1 cellular context compared by ENCODE assay signal in the genomic region with DNA sequence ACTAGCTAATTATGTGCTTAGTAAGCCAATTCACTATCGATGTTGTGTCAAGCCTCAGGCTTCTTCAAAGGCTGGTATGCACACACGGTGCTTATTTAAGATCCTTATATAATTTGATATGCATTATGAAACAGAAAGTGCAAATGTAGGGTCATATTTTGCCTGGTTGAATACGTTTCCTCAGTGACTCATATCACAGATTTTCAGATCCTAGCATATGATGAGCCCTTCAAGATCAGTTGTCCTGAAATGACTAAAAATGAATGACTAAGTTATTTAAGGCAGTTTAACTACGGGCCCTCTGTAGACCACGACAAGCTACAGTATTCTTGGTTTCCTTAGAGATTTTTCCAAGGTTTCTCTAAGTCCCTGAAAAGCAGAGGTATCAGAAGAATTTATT.
TF ChIP-seq lines count a peak whose summit lies in the region.

No MANE protein-coding gene starts in this region.

TF ChIP-seq in GM12878, 131 proteins besides CTCF, POLR2A, EP300 and RAD21 (continued from another document and continues in another):
- TF ChIP-seq, protein P1, sequence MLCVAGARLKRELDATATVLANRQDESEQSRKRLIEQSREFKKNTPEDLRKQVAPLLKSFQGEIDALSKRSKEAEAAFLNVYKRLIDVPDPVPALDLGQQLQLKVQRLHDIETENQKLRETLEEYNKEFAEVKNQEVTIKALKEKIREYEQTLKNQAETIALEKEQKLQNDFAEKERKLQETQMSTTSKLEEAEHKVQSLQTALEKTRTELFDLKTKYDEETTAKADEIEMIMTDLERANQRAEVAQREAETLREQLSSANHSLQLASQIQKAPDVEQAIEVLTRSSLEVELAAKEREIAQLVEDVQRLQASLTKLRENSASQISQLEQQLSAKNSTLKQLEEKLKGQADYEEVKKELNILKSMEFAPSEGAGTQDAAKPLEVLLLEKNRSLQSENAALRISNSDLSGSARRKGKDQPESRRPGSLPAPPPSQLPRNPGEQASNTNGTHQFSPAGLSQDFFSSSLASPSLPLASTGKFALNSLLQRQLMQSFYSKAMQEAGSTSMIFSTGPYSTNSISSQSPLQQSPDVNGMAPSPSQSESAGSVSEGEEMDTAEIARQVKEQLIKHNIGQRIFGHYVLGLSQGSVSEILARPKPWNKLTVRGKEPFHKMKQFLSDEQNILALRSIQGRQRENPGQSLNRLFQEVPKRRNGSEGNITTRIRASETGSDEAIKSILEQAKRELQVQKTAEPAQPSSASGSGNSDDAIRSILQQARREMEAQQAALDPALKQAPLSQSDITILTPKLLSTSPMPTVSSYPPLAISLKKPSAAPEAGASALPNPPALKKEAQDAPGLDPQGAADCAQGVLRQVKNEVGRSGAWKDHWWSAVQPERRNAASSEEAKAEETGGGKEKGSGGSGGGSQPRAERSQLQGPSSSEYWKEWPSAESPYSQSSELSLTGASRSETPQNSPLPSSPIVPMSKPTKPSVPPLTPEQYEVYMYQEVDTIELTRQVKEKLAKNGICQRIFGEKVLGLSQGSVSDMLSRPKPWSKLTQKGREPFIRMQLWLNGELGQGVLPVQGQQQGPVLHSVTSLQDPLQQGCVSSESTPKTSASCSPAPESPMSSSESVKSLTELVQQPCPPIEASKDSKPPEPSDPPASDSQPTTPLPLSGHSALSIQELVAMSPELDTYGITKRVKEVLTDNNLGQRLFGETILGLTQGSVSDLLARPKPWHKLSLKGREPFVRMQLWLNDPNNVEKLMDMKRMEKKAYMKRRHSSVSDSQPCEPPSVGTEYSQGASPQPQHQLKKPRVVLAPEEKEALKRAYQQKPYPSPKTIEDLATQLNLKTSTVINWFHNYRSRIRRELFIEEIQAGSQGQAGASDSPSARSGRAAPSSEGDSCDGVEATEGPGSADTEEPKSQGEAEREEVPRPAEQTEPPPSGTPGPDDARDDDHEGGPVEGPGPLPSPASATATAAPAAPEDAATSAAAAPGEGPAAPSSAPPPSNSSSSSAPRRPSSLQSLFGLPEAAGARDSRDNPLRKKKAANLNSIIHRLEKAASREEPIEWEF (IDR thresholded peaks at IDR 0.05; ENCODE audit: insufficient replicate concordance, low read depth, low read length) = no peak
- TF ChIP-seq MEF2B (IDR thresholded peaks at IDR 0.05; ENCODE audit: partially characterized antibody, poor library complexity, severe bottlenecking) (peak; percentile 43), KLF5 (IDR thresholded peaks at IDR 0.05; ENCODE audit: partially characterized antibody) (no peak), IKZF1 (conservative IDR thresholded peaks at IDR 0.05) (no peak), JUND (IDR thresholded peaks at IDR 0.05; ENCODE audit: low read depth, low read length) (peak; percentile 65; the same call in 1 of the 2 replicates), ZNF217 (IDR thresholded peaks at IDR 0.05) (peak; percentile 79; the same call in 1 of the 2 replicates), MTA2 (IDR thresholded peaks at IDR 0.05; ENCODE audit: low read depth) (peak; percentile 51; the same call in 1 of the 2 replicates), CBX5 (IDR thresholded peaks at IDR 0.05; ENCODE audit: low read depth) (no peak), TCF3 (IDR thresholded peaks at IDR 0.05; ENCODE audit: borderline replicate concordance, insufficient read depth, low read depth, low read length) (no peak), BHLHE40 (IDR thresholded peaks at IDR 0.05; ENCODE audit: borderline replicate concordance in 1 of 2, low read depth in 2 of 2, low read length in 1 of 2) (no peak), MTA3 (IDR thresholded peaks at IDR 0.05; ENCODE audit: borderline replicate concordance, low read length) (peak; percentile 63; the same call in 1 of the 2 replicates), SP1 (IDR thresholded peaks at IDR 0.05; ENCODE audit: low read depth, low read length) (no peak), NR2C1 (IDR thresholded peaks at IDR 0.05) (no peak), HCFC1 (IDR thresholded peaks at IDR 0.05; ENCODE audit: low read length) (no peak), CREB1 (IDR thresholded peaks at IDR 0.05; ENCODE audit: low read depth) (peak; percentile 43; the same call in 1 of the 2 replicates)
- TF ChIP-seq, protein P2, sequence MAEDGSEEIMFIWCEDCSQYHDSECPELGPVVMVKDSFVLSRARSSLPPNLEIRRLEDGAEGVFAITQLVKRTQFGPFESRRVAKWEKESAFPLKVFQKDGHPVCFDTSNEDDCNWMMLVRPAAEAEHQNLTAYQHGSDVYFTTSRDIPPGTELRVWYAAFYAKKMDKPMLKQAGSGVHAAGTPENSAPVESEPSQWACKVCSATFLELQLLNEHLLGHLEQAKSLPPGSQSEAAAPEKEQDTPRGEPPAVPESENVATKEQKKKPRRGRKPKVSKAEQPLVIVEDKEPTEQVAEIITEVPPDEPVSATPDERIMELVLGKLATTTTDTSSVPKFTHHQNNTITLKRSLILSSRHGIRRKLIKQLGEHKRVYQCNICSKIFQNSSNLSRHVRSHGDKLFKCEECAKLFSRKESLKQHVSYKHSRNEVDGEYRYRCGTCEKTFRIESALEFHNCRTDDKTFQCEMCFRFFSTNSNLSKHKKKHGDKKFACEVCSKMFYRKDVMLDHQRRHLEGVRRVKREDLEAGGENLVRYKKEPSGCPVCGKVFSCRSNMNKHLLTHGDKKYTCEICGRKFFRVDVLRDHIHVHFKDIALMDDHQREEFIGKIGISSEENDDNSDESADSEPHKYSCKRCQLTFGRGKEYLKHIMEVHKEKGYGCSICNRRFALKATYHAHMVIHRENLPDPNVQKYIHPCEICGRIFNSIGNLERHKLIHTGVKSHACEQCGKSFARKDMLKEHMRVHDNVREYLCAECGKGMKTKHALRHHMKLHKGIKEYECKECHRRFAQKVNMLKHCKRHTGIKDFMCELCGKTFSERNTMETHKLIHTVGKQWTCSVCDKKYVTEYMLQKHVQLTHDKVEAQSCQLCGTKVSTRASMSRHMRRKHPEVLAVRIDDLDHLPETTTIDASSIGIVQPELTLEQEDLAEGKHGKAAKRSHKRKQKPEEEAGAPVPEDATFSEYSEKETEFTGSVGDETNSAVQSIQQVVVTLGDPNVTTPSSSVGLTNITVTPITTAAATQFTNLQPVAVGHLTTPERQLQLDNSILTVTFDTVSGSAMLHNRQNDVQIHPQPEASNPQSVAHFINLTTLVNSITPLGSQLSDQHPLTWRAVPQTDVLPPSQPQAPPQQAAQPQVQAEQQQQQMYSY (CRISPR knock-in tag; IDR thresholded peaks at IDR 0.05) = no peak
- TF ChIP-seq, protein P3, sequence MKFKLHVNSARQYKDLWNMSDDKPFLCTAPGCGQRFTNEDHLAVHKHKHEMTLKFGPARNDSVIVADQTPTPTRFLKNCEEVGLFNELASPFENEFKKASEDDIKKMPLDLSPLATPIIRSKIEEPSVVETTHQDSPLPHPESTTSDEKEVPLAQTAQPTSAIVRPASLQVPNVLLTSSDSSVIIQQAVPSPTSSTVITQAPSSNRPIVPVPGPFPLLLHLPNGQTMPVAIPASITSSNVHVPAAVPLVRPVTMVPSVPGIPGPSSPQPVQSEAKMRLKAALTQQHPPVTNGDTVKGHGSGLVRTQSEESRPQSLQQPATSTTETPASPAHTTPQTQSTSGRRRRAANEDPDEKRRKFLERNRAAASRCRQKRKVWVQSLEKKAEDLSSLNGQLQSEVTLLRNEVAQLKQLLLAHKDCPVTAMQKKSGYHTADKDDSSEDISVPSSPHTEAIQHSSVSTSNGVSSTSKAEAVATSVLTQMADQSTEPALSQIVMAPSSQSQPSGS (IDR thresholded peaks at IDR 0.05; ENCODE audit: low read length) = peak; percentile 94
- TF ChIP-seq, protein P4, sequence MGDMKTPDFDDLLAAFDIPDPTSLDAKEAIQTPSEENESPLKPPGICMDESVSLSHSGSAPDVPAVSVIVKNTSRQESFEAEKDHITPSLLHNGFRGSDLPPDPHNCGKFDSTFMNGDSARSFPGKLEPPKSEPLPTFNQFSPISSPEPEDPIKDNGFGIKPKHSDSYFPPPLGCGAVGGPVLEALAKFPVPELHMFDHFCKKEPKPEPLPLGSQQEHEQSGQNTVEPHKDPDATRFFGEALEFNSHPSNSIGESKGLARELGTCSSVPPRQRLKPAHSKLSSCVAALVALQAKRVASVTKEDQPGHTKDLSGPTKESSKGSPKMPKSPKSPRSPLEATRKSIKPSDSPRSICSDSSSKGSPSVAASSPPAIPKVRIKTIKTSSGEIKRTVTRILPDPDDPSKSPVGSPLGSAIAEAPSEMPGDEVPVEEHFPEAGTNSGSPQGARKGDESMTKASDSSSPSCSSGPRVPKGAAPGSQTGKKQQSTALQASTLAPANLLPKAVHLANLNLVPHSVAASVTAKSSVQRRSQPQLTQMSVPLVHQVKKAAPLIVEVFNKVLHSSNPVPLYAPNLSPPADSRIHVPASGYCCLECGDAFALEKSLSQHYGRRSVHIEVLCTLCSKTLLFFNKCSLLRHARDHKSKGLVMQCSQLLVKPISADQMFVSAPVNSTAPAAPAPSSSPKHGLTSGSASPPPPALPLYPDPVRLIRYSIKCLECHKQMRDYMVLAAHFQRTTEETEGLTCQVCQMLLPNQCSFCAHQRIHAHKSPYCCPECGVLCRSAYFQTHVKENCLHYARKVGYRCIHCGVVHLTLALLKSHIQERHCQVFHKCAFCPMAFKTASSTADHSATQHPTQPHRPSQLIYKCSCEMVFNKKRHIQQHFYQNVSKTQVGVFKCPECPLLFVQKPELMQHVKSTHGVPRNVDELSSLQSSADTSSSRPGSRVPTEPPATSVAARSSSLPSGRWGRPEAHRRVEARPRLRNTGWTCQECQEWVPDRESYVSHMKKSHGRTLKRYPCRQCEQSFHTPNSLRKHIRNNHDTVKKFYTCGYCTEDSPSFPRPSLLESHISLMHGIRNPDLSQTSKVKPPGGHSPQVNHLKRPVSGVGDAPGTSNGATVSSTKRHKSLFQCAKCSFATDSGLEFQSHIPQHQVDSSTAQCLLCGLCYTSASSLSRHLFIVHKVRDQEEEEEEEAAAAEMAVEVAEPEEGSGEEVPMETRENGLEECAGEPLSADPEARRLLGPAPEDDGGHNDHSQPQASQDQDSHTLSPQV (IDR thresholded peaks at IDR 0.05) = no peak
- TF ChIP-seq, protein P5, sequence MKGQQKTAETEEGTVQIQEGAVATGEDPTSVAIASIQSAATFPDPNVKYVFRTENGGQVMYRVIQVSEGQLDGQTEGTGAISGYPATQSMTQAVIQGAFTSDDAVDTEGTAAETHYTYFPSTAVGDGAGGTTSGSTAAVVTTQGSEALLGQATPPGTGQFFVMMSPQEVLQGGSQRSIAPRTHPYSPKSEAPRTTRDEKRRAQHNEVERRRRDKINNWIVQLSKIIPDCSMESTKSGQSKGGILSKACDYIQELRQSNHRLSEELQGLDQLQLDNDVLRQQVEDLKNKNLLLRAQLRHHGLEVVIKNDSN (IDR thresholded peaks at IDR 0.05; ENCODE audit: borderline replicate concordance, extremely low read length, insufficient read depth, low read depth, low read length) = no peak
- TF ChIP-seq, protein P6, sequence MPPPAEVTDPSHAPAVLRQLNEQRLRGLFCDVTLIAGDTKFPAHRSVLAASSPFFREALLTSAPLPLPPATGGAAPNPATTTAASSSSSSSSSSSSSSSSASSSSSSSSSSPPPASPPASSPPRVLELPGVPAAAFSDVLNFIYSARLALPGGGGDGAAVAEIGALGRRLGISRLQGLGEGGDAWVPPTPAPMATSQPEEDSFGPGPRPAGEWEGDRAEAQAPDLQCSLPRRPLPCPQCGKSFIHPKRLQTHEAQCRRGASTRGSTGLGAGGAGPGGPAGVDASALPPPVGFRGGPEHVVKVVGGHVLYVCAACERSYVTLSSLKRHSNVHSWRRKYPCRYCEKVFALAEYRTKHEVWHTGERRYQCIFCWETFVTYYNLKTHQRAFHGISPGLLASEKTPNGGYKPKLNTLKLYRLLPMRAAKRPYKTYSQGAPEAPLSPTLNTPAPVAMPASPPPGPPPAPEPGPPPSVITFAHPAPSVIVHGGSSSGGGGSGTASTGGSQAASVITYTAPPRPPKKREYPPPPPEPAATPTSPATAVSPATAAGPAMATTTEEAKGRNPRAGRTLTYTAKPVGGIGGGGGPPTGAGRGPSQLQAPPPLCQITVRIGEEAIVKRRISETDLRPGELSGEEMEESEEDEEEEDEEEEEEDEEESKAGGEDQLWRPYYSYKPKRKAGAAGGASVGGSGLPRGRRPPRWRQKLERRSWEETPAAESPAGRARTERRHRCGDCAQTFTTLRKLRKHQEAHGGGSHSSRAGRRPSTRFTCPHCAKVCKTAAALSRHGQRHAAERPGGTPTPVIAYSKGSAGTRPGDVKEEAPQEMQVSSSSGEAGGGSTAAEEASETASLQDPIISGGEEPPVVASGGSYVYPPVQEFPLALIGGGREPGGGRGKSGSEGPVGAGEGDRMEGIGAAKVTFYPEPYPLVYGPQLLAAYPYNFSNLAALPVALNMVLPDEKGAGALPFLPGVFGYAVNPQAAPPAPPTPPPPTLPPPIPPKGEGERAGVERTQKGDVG (CRISPR knock-in tag; IDR thresholded peaks at IDR 0.05) = no peak
- TF ChIP-seq, protein P7, sequence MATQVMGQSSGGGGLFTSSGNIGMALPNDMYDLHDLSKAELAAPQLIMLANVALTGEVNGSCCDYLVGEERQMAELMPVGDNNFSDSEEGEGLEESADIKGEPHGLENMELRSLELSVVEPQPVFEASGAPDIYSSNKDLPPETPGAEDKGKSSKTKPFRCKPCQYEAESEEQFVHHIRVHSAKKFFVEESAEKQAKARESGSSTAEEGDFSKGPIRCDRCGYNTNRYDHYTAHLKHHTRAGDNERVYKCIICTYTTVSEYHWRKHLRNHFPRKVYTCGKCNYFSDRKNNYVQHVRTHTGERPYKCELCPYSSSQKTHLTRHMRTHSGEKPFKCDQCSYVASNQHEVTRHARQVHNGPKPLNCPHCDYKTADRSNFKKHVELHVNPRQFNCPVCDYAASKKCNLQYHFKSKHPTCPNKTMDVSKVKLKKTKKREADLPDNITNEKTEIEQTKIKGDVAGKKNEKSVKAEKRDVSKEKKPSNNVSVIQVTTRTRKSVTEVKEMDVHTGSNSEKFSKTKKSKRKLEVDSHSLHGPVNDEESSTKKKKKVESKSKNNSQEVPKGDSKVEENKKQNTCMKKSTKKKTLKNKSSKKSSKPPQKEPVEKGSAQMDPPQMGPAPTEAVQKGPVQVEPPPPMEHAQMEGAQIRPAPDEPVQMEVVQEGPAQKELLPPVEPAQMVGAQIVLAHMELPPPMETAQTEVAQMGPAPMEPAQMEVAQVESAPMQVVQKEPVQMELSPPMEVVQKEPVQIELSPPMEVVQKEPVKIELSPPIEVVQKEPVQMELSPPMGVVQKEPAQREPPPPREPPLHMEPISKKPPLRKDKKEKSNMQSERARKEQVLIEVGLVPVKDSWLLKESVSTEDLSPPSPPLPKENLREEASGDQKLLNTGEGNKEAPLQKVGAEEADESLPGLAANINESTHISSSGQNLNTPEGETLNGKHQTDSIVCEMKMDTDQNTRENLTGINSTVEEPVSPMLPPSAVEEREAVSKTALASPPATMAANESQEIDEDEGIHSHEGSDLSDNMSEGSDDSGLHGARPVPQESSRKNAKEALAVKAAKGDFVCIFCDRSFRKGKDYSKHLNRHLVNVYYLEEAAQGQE (IDR thresholded peaks at IDR 0.05; ENCODE audit: low read depth, low read length) = no peak
- TF ChIP-seq, protein P8, sequence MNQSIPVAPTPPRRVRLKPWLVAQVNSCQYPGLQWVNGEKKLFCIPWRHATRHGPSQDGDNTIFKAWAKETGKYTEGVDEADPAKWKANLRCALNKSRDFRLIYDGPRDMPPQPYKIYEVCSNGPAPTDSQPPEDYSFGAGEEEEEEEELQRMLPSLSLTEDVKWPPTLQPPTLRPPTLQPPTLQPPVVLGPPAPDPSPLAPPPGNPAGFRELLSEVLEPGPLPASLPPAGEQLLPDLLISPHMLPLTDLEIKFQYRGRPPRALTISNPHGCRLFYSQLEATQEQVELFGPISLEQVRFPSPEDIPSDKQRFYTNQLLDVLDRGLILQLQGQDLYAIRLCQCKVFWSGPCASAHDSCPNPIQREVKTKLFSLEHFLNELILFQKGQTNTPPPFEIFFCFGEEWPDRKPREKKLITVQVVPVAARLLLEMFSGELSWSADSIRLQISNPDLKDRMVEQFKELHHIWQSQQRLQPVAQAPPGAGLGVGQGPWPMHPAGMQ (IDR thresholded peaks at IDR 0.05; ENCODE audit: borderline replicate concordance) = no peak
